Comparison of ENCODE assay signal across 8 cellular contexts in the genomic region with DNA sequence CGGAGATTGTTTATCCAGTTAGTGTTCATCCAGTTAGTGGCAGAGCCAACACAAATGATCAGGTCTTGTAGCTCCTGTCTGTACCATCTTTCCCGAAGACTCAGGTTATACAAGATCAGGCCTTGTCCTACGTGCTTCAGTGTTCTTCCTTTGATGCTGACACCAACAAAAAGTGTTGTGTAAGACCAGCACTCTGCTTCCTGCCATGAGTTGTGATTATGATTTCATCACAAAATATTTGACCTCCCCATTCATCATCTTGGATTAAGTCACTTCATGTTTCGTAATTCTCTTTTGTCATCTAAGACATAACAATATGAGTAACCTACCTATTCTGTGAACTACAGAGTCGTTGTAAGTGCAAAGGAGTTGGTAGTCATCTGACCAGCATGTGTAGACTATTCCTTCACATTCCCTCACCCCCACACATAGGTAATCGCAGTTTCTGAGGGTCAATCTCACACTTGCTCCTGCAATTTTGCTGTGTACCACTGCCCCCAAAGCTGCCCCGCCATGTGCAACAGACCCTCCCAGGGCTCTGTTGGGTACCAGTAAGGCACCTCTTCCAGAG.
DNase-seq lines count a peak whose midpoint lies in the region; ATAC-seq and TF ChIP-seq lines count a peak whose summit lies in the region.
"Had no signal": no experiment of that assay in that cellular context is flagged by ENCODE, and none has a peak within 500 bp of the region (broad histone marks: within the 10 kb centered on the region; RNA-seq: fewer than 3 reads in every experiment).

No MANE protein-coding gene starts in this region.

- H3K36me3 ChIP-seq in urinary bladder (ENCODE audit: insufficient read depth), result no peaks in the 10 kb centered on the region
- H3K36me3 ChIP-seq: neutrophil had no signal

- H3K4me3 ChIP-seq in fibroblast of villous mesenchyme (ENCODE audit: low read depth, low read length) (no peak overlapping the region), urinary bladder (ENCODE audit: low read depth, low read length) (no peak overlapping the region)

- TF ChIP-seq CTCF in fibroblast of villous mesenchyme (IDR thresholded peaks at IDR 0.05; ENCODE audit: insufficient read depth, low read depth, low read length), result no peak

- ATAC-seq in HG03571 (IDR thresholded peaks at IDR 0.05; ENCODE audit: unreplicated experiment), result no peak

- DNase-seq in HS-27A (ENCODE audit: low read depth) (peak; percentile 41), SKM-1 treated with dmso at 0.1 percent for 144 hours (lab: John Stamatoyannopoulos, UW; ENCODE audit: unreplicated experiment) (peak; percentile 84), fibroblast of villous mesenchyme (ENCODE audit: low read depth) (peak; percentile 94), germinal center (ENCODE audit: low spot score) (no peak), NCI-H1105 treated with DMSO at 0.1 percent for 48 hours (lab: John Stamatoyannopoulos, UW) (no peak)

- peak overlapping the region; percentile 3 for H3K27ac ChIP-seq in urinary bladder (ENCODE audit: low read depth)
- H3K27ac ChIP-seq: neutrophil had no signal

- 81% methylated on average over 7 of the region's 7 CpGs for WGBS in urinary bladder

- no peaks in the 10 kb centered on the region for H3K4me1 ChIP-seq in urinary bladder (ENCODE audit: insufficient read depth)

Comparison
In these comparisons a context has a peak if more than half of its experiments do, and no peak if none do; other contexts are left out.
1. DNase-seq: peak in HS-27A (single experiment), SKM-1 treated with dmso at 0.1 percent for 144 hours (single experiment) and fibroblast of villous mesenchyme (single experiment); none in germinal center (single experiment) and NCI-H1105 treated with DMSO at 0.1 percent for 48 hours (single experiment).